1 cellular context compared by ENCODE assay signal in genomic region chr5:150670961-150671337, GRCh38.
TF ChIP-seq lines count a peak whose summit lies in the region.

No MANE protein-coding gene starts in this region.

TF ChIP-seq in H1, 55 proteins besides CTCF, POLR2A, EP300 and RAD21:
- TF ChIP-seq GABPA (IDR thresholded peaks at IDR 0.05; ENCODE audit: borderline replicate concordance, insufficient read depth, low read length) (no peak), GTF2F1 (IDR thresholded peaks at IDR 0.05; ENCODE audit: borderline replicate concordance, low read depth, low read length) (no peak), BACH1 (IDR thresholded peaks at IDR 0.05; ENCODE audit: low read length) (no peak), TAF7 (optimal IDR thresholded peaks at IDR 0.05; ENCODE audit: borderline replicate concordance, low read depth, low read length) (no peak), ATF3 (IDR thresholded peaks at IDR 0.05; ENCODE audit: insufficient read depth, low read depth, low read length) (no peak), CEBPB (IDR thresholded peaks at IDR 0.05; ENCODE audit: low read depth, low read length) (no peak), SIN3A (conservative IDR thresholded peaks at IDR 0.05 in 1 of 2, IDR thresholded peaks at IDR 0.05 in 1 of 2; ENCODE audit: low read depth in 1 of 2, low read length in 2 of 2) (no peak), POU5F1 (IDR thresholded peaks at IDR 0.05; ENCODE audit: low read depth, low read length) (no peak), NANOG (IDR thresholded peaks at IDR 0.05; ENCODE audit: insufficient read depth, low read depth, low read length, poor library complexity, severe bottlenecking) (no peak), SRF (IDR thresholded peaks at IDR 0.05; ENCODE audit: low read depth, low read length) (no peak), CBX5 (IDR thresholded peaks at IDR 0.05; ENCODE audit: low read depth, low read length) (no peak), POLR2AphosphoS5 (IDR thresholded peaks at IDR 0.05; ENCODE audit: low read depth, low read length) (no peak), HDAC6 (IDR thresholded peaks at IDR 0.05; ENCODE audit: low read depth, low read length) (no peak), CHD2 (IDR thresholded peaks at IDR 0.05; ENCODE audit: low read length) (no peak), SUZ12 (IDR thresholded peaks at IDR 0.05; ENCODE audit: low read length) (no peak), HDAC2 (IDR thresholded peaks at IDR 0.05; ENCODE audit: borderline replicate concordance in 1 of 2, low read depth in 2 of 2, low read length in 2 of 2) (no peak), SP4 (IDR thresholded peaks at IDR 0.05; ENCODE audit: low read length) (no peak), FOSL1 (IDR thresholded peaks at IDR 0.05; ENCODE audit: insufficient read depth, low read depth, low read length) (no peak), SP2 (IDR thresholded peaks at IDR 0.05; ENCODE audit: low read length) (no peak), PHF8 (conservative IDR thresholded peaks at IDR 0.05; ENCODE audit: low read depth, low read length) (no peak)
